10 cellular contexts compared by ENCODE assay signal in the genomic region with DNA sequence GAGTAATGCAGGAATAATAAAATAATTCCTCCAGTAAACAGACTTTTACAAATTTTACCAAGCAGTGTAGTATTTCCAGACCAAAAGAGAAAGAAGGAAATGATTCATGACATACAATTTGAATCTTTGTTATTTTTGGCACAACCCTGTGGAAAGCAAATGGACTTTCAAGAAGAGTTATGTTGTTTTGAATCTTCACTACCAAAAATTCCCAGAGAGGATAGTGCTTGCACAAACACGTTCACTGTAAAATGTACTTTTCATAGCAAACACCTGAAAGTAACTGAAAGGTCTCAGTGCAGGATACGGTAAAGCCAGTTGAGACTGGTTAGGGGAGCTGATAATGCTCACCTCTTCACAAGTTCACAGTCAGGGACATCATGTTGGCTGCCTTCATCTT.
A peak's percentile ranks its signal among the peaks of the same experiment; 100 is the strongest.
DNase-seq lines count a peak whose midpoint lies in the region; ATAC-seq, FAIRE-seq and TF ChIP-seq lines count a peak whose summit lies in the region.
"Had no signal": no experiment of that assay in that cellular context is flagged by ENCODE, and none has a peak within 500 bp of the region (broad histone marks: within the 10 kb centered on the region; RNA-seq: fewer than 3 reads in every experiment).

No MANE protein-coding gene starts in this region.

- WGBS in pancreas, 2 donors = 16 to 20% methylated on average over 2 of the region's 2 CpGs

- H3K27me3 ChIP-seq in pancreas = no peaks in the 10 kb centered on the region
- H3K27me3 ChIP-seq: tibial nerve had no signal

- peaks cover 0 to 19% (median 3%) of the 10 kb centered on the region in 3 donors for H3K4me1 ChIP-seq in pancreas

- TF ChIP-seq CTCF in pancreas (IDR thresholded peaks at IDR 0.05) = no peak

- H3K9ac ChIP-seq in SK-N-MC (ENCODE audit: insufficient read length) = no peak overlapping the region

- H3K4me3 ChIP-seq in SK-N-MC = no peak overlapping the region
- no peak overlapping the region for H3K4me3 ChIP-seq in pancreas
- H3K4me3 ChIP-seq: tibial nerve had no signal

- H3K36me3 ChIP-seq in SK-N-MC (ENCODE audit: insufficient read depth, low read length) (no peaks in the 10 kb centered on the region), pancreas (no peaks in the 10 kb centered on the region)
- H3K36me3 ChIP-seq: tibial nerve had no signal

- intact Hi-C loops in pancreas (cut with DNase I) = no loop called here

- no peaks in the 10 kb centered on the region for H3K9me3 ChIP-seq in SK-N-MC (ENCODE audit: low read depth, low read length)
- H3K9me3 ChIP-seq in pancreas = no peaks in the 10 kb centered on the region
- H3K9me3 ChIP-seq: tibial nerve had no signal

- peak in 3 of 4 donors; percentile 44 to 76 (median 44) for ATAC-seq in pancreas
- ATAC-seq in GM19452 (IDR thresholded peaks at IDR 0.05; ENCODE audit: unreplicated experiment) = no peak
- ATAC-seq in GM18867 (IDR thresholded peaks at IDR 0.05; ENCODE audit: unreplicated experiment) = no peak

- peak; percentile 81 for FAIRE-seq in pancreas (lab: Jason Lieb, UNC)

- DNase-seq in EH (ENCODE audit: low read depth) (peak; percentile 84), SK-N-MC (ENCODE audit: low read depth, low spot score) (no peak), fibroblast of peridontal ligament (ENCODE audit: extremely low read depth) (peak; percentile 80), pancreas (no peak), NCI-H1694 treated with DMSO at 0.1 percent for 48 hours (lab: John Stamatoyannopoulos, UW) (no peak), NCI-H1105 (lab: John Stamatoyannopoulos, UW) (no peak)
- DNase-seq: NCI-H2171 treated with DMSO at 0.1 percent for 48 hours had no signal

- H3K27ac ChIP-seq in SK-N-MC (peak overlapping the region; percentile 87; the same call in 1 of the 2 replicates), pancreas (peak overlapping the region in 1 of 4 donors; percentile 20)
- H3K27ac ChIP-seq: tibial nerve had no signal

Comparison
In these comparisons a context has a peak if more than half of its experiments do, and no peak if none do; other contexts are left out.
1. DNase-seq: peak in EH (single experiment) and fibroblast of peridontal ligament (single experiment); none in SK-N-MC (single experiment), pancreas (0 of 6), NCI-H1694 treated with DMSO at 0.1 percent for 48 hours (single experiment) and NCI-H1105 (single experiment).
2. ATAC-seq: peak in pancreas (3 of 4); none in GM19452 (single experiment) and GM18867 (single experiment).